8 cellular contexts compared by ENCODE assay signal in the genomic region with DNA sequence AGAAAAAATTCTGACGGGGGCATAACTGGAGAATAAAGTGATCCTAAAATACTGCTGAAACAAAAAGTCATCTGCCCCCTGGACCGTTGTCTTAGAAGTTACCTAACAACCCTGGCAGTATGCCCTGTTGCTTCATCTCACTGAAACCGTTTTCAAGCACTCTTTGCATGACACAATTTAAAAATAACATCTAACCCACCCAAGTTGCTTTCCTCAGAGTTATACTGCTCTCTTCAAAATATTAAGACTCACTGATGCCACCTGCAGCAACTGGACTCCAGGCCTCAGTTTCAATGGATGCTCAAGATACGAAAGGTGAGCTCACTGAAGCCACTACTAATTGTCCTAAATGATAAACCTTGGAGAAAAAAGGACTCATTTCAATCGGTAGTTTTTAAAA. TPM values are rescaled to one million over a fixed set of nuclear protein-coding genes. Genes with fewer than 3 reads are reported as not detected.
DNase-seq lines count a peak whose midpoint lies in the region; ATAC-seq, FAIRE-seq and TF ChIP-seq lines count a peak whose summit lies in the region.

No MANE protein-coding gene starts in this region.

- ATAC-seq in GM19035 (IDR thresholded peaks at IDR 0.05; ENCODE audit: unreplicated experiment) (peak; percentile 51), HG03139 (IDR thresholded peaks at IDR 0.05; ENCODE audit: unreplicated experiment) (peak; percentile 53), gastrocnemius medialis (peak; percentile 55 to 58), HG03571 (IDR thresholded peaks at IDR 0.05; ENCODE audit: unreplicated experiment) (no peak)

- no peaks in the 10 kb centered on the region for H3K27me3 ChIP-seq in astrocyte (ENCODE audit: insufficient read depth, low read length)
- no peaks in the 10 kb centered on the region for H3K27me3 ChIP-seq in gastrocnemius medialis

- no peak for TF ChIP-seq CTCF in astrocyte (IDR thresholded peaks at IDR 0.05; ENCODE audit: insufficient read depth, low read depth, low read length)
- TF ChIP-seq CTCF in gastrocnemius medialis (IDR thresholded peaks at IDR 0.05 in 4 of 5, conservative IDR thresholded peaks at IDR 0.05 in 1 of 5) = no peak
- no peak for TF ChIP-seq CTCF in progenitor cell of endocrine pancreas (IDR thresholded peaks at IDR 0.05; ENCODE audit: unreplicated experiment)

- in situ Hi-C loops in gastrocnemius medialis (cut with MboI; ENCODE audit: low sequenced_read_pairs in 4 of 4) = no loop called here

- H3K9me3 Mint-ChIP-seq in astrocyte (ENCODE audit: unreplicated experiment) = peaks cover 7% of the 10 kb centered on the region
- H3K9me3 Mint-ChIP-seq in progenitor cell of endocrine pancreas (ENCODE audit: low read depth) = peaks cover 6% of the 10 kb centered on the region

- H3K36me3 ChIP-seq in astrocyte (ENCODE audit: insufficient read depth, low read length) (peaks cover 8% of the 10 kb centered on the region), gastrocnemius medialis (no peaks in the 10 kb centered on the region)

- no peaks in the 10 kb centered on the region for H3K27me3 Mint-ChIP-seq in astrocyte (ENCODE audit: low read depth, unreplicated experiment)
- no peaks in the 10 kb centered on the region for H3K27me3 Mint-ChIP-seq in progenitor cell of endocrine pancreas

- TF ChIP-seq POLR2A in gastrocnemius medialis (IDR thresholded peaks at IDR 0.05) = no peak

- intact Hi-C loops in gastrocnemius medialis (cut with DNase I; ENCODE audit: low total_unique reads) = no loop called here

- H3K36me3 Mint-ChIP-seq in astrocyte (ENCODE audit: low read depth, unreplicated experiment) (peaks cover 25% of the 10 kb centered on the region), progenitor cell of endocrine pancreas (ENCODE audit: insufficient read depth) (peaks cover 7% of the 10 kb centered on the region)

- H3K4me3 ChIP-seq in astrocyte (ENCODE audit: insufficient read depth, low read depth, low read length) (no peak overlapping the region), gastrocnemius medialis (no peak overlapping the region)

- H3K4me1 ChIP-seq in astrocyte (ENCODE audit: insufficient read depth, low read length) (peaks cover 9% of the 10 kb centered on the region), gastrocnemius medialis (peaks cover 9 to 10% of the 10 kb centered on the region in 2 donors)

- no peak overlapping the region for H3K27ac ChIP-seq in astrocyte (ENCODE audit: low read depth, low read length)
- no peak overlapping the region for H3K27ac ChIP-seq in gastrocnemius medialis

- no peak for FAIRE-seq in astrocyte (lab: Jason Lieb, UNC)

- H3K9me3 ChIP-seq in astrocyte (ENCODE audit: insufficient read depth, low read depth, low read length) (no peaks in the 10 kb centered on the region), gastrocnemius medialis (no peaks in the 10 kb centered on the region)

- H3K27ac Mint-ChIP-seq in astrocyte (ENCODE audit: unreplicated experiment) (no peak overlapping the region), progenitor cell of endocrine pancreas (no peak overlapping the region)

- DNase-seq in astrocyte (ENCODE audit: low read depth) (peak; percentile 70), gastrocnemius medialis (peak; percentile 32 to 46), progenitor cell of endocrine pancreas (ENCODE audit: low spot score, unreplicated experiment) (no peak), GOT3 (lab: John Stamatoyannopoulos, UW) (no peak), DMS79 (lab: John Stamatoyannopoulos, UW) (no peak)

- peaks cover 86% of the 10 kb centered on the region for H3K79me2 ChIP-seq in astrocyte (ENCODE audit: insufficient read depth, low read length)

- H4K20me1 ChIP-seq in astrocyte (ENCODE audit: insufficient read depth, low read length) = peaks cover 51% of the 10 kb centered on the region

- no peak overlapping the region for H3K4me2 ChIP-seq in astrocyte (ENCODE audit: low read length)

- peaks cover 25% of the 10 kb centered on the region for H3K4me1 Mint-ChIP-seq in astrocyte (ENCODE audit: low read depth, unreplicated experiment)
- peaks cover 6% of the 10 kb centered on the region for H3K4me1 Mint-ChIP-seq in progenitor cell of endocrine pancreas (ENCODE audit: low read depth)

- H3K4me3 Mint-ChIP-seq in astrocyte (ENCODE audit: unreplicated experiment) = no peak overlapping the region
- H3K4me3 Mint-ChIP-seq in progenitor cell of endocrine pancreas (ENCODE audit: low read depth) = no peak overlapping the region

- no peak overlapping the region for H2AFZ ChIP-seq in astrocyte (ENCODE audit: low read depth, low read length)

- H3K9ac ChIP-seq in astrocyte (ENCODE audit: low read length) = no peak overlapping the region

RNA-seq across cellular contexts. Expression of a gene that starts 57.4 kb away (rescaled TPM):
- total RNA-seq in astrocyte (140 and 160 TPM in 2 replicates), gastrocnemius medialis (1 to 10 TPM; 1.2 to 6.9 (median 2.6) TPM), progenitor cell of endocrine pancreas (23.3 and 29.1 TPM in 2 replicates)

Comparison
In these comparisons a context has a peak if more than half of its experiments do, and no peak if none do; other contexts are left out.
1. DNase-seq: peak in astrocyte (single experiment) and gastrocnemius medialis (2 of 2); none in progenitor cell of endocrine pancreas (single experiment), GOT3 (single experiment) and DMS79 (single experiment).